ENCODE assay signal across 15 cellular contexts in genomic region chr9:85942913-85943729, GRCh38. TPM values are rescaled to one million over a fixed set of nuclear protein-coding genes. Genes with fewer than 3 reads are reported as not detected.
A peak's percentile ranks its signal among the peaks of the same experiment; 100 is the strongest.
DNase-seq lines count a peak whose midpoint lies in the region; ATAC-seq, FAIRE-seq and TF ChIP-seq lines count a peak whose summit lies in the region.
"Had no signal": no experiment of that assay in that cellular context is flagged by ENCODE, and none has a peak within 500 bp of the region (broad histone marks: within the 10 kb centered on the region; RNA-seq: fewer than 3 reads in every experiment).

No MANE protein-coding gene starts in this region.

- no peak for ATAC-seq in A549
- ATAC-seq: left lung had no signal

- no peak overlapping the region for H2BK15ac ChIP-seq in mesenchymal stem cell (ENCODE audit: low read depth, poor library complexity, severe bottlenecking)

- no peak overlapping the region for H3K23ac ChIP-seq in mesenchymal stem cell (ENCODE audit: low read length in 2 of 2)

- H2BK5ac ChIP-seq in mesenchymal stem cell (ENCODE audit: low read depth, low read length, poor library complexity, severe bottlenecking), result no peak overlapping the region

- POLR2A ChIA-PET in A549 (lab: Yijun Ruan, JAX), result no interaction called here

- DNase-seq in A549 (ENCODE audit: low read depth in 1 of 2, low spot score in 1 of 2) (no peak), mesenchymal stem cell (no peak), GM10266 (ENCODE audit: extremely low spot score) (no peak), SJCRH30 (no peak)
- DNase-seq in stimulated activated CD4-positive, alpha-beta T cell treated with anti-CD3 and anti-CD28 coated beads, Interleukin-4, amount 100 ng/mL, for 4 hours, result no peak
- DNase-seq in activated T-cell treated with anti-CD3 and anti-CD28 coated beads, Interleukin-2, amount 50 U/mL, for 1 hour, result no peak
- DNase-seq: activated CD4-positive, alpha-beta T cell treated with anti-CD3 and anti-CD28 coated beads, Interleukin-2, amount 50 U/mL, for 4 hours; activated effector memory CD4-positive, alpha-beta T cell treated with Interleukin-2 at 50 U/mL for 16 hours; effector CD4-positive, alpha-beta T cell; left lung; NCI-H1436 treated with DMSO at 0.1 percent for 48 hours; occipital lobe; T-helper 1 cell had no signal

- FAIRE-seq in A549 (lab: Jason Lieb, UNC), result no peak

- H2BK120ac ChIP-seq in mesenchymal stem cell (ENCODE audit: low read depth, low read length), result no peak overlapping the region

- H3K27me3 ChIP-seq in HUES48 (ENCODE audit: control insufficient read depth, insufficient read depth, low read length), result no peaks in the 10 kb centered on the region
- no peaks in the 10 kb centered on the region for H3K27me3 ChIP-seq in SU-DHL-6 (ENCODE audit: low read length)
- no peaks in the 10 kb centered on the region for H3K27me3 ChIP-seq in mesenchymal stem cell (ENCODE audit: control insufficient read depth in 1 of 2, insufficient read depth in 1 of 2, low read length in 2 of 2)
- H3K27me3 ChIP-seq in SJCRH30, result no peaks in the 10 kb centered on the region
- H3K27me3 ChIP-seq: left lung had no signal

- H3F3A ChIP-seq in SU-DHL-6 (ENCODE audit: insufficient read depth), result no peaks in the 10 kb centered on the region

- no peak overlapping the region for H2BK12ac ChIP-seq in mesenchymal stem cell (ENCODE audit: low read length in 2 of 2)

- H3K27ac ChIP-seq in A549, result no peak overlapping the region
- H3K27ac ChIP-seq in HUES48 (ENCODE audit: low read depth, low read length), result no peak overlapping the region
- no peak overlapping the region for H3K27ac ChIP-seq in SU-DHL-6 (ENCODE audit: low read depth, low read length)
- H3K27ac ChIP-seq in mesenchymal stem cell (ENCODE audit: low read length, poor library complexity, severe bottlenecking), result no peak overlapping the region
- no peak overlapping the region for H3K27ac ChIP-seq in SJCRH30
- H3K27ac ChIP-seq: left lung had no signal

- H3K4me2 ChIP-seq in A549 (peak overlapping the region; percentile 98), SU-DHL-6 (ENCODE audit: low read depth, low read length, poor library complexity, severe bottlenecking) (peak overlapping the region; percentile 60), mesenchymal stem cell (ENCODE audit: low read length, poor library complexity, severe bottlenecking) (no peak overlapping the region)

- H2AFZ ChIP-seq in SU-DHL-6 (ENCODE audit: low read depth, low read length, severe bottlenecking) (no peak overlapping the region), mesenchymal stem cell (ENCODE audit: low read depth, low read length) (no peak overlapping the region)

- H3K9ac ChIP-seq in HUES48 (ENCODE audit: low read depth, low read length) (no peak overlapping the region), SU-DHL-6 (ENCODE audit: low read length) (no peak overlapping the region), mesenchymal stem cell (ENCODE audit: low read length) (peak overlapping the region; percentile 94)

- no peaks in the 10 kb centered on the region for H3K9me3 ChIP-seq in A549
- no peaks in the 10 kb centered on the region for H3K9me3 ChIP-seq in HUES48 (ENCODE audit: control insufficient read depth, insufficient read depth, low read length)
- no peaks in the 10 kb centered on the region for H3K9me3 ChIP-seq in SU-DHL-6 (ENCODE audit: insufficient read depth, low read length)
- H3K9me3 ChIP-seq in mesenchymal stem cell (ENCODE audit: control insufficient read depth, low read length), result no peaks in the 10 kb centered on the region
- no peaks in the 10 kb centered on the region for H3K9me3 ChIP-seq in SJCRH30 (replicated peaks)
- H3K9me3 ChIP-seq: left lung had no signal

- H3K18ac ChIP-seq in mesenchymal stem cell (ENCODE audit: low read depth in 1 of 2, low read length in 2 of 2), result no peak overlapping the region

- no peaks in the 10 kb centered on the region for H3K9me2 ChIP-seq in SU-DHL-6 (replicated peaks; ENCODE audit: insufficient read depth, low read length)

- no peak overlapping the region for H4K8ac ChIP-seq in mesenchymal stem cell (ENCODE audit: low read length)

- H4K20me1 ChIP-seq in SU-DHL-6 (ENCODE audit: low read depth, low read length), result no peaks in the 10 kb centered on the region

- H3K36me3 ChIP-seq in HUES48 (ENCODE audit: control insufficient read depth, insufficient read depth, low read length), result peaks cover 58% of the 10 kb centered on the region
- peaks cover 2% of the 10 kb centered on the region; the same call in 1 of the 2 replicates for H3K36me3 ChIP-seq in SU-DHL-6 (ENCODE audit: low read length)
- H3K36me3 ChIP-seq in mesenchymal stem cell (ENCODE audit: control insufficient read depth in 1 of 2, insufficient read depth in 2 of 2, low read depth in 1 of 2, low read length in 2 of 2), result peaks cover 0 to 49% of the 10 kb centered on the region in 2 experiments
- H3K36me3 ChIP-seq in SJCRH30, result peaks cover 38% of the 10 kb centered on the region

- H3K4me3 ChIP-seq in A549 (no peak overlapping the region), HUES48 (ENCODE audit: low read depth, low read length) (peak overlapping the region; percentile 90; the same call in 1 of the 2 replicates), SU-DHL-6 (ENCODE audit: insufficient read depth, low read length, poor library complexity, severe bottlenecking) (no peak overlapping the region), mesenchymal stem cell (ENCODE audit: insufficient read depth in 1 of 2, low read depth in 1 of 2, low read length in 2 of 2) (peak overlapping the region in 1 of 2 experiments; percentile 94), SJCRH30 (no peak overlapping the region)

- TF ChIP-seq RAD21 in A549 (conservative IDR thresholded peaks at IDR 0.05 in 1 of 2, IDR thresholded peaks at IDR 0.05 in 1 of 2), result no peak

- H3K14ac ChIP-seq in mesenchymal stem cell (ENCODE audit: low read length in 2 of 2), result no peak overlapping the region

- H3K4me1 ChIP-seq in A549 (peaks cover 14% of the 10 kb centered on the region), HUES48 (ENCODE audit: control insufficient read depth, insufficient read depth, low read length) (peaks cover 8% of the 10 kb centered on the region), mesenchymal stem cell (ENCODE audit: control insufficient read depth, insufficient read depth, low read depth, low read length) (no peaks in the 10 kb centered on the region), SJCRH30 (peaks cover 7% of the 10 kb centered on the region)

- no peak overlapping the region for H4K91ac ChIP-seq in mesenchymal stem cell (ENCODE audit: low read length)

- no peak for TF ChIP-seq EP300 in A549 (IDR thresholded peaks at IDR 0.05)

- TF ChIP-seq CTCF in A549 (IDR thresholded peaks at IDR 0.05), result no peak
- TF ChIP-seq CTCF in SU-DHL-6 (IDR thresholded peaks at IDR 0.05; ENCODE audit: insufficient read depth, low read length, poor library complexity, severe bottlenecking), result no peak
- no peak for TF ChIP-seq CTCF in GM10266 (IDR thresholded peaks at IDR 0.05; ENCODE audit: control insufficient read depth, insufficient read depth, low read depth, missing control alignments)

- no peak overlapping the region for H2AK5ac ChIP-seq in mesenchymal stem cell (ENCODE audit: low read length, severe bottlenecking)

- TF ChIP-seq POLR2A in A549 (IDR thresholded peaks at IDR 0.05; ENCODE audit: low read length), result no peak

- CTCF ChIA-PET in A549 (lab: Yijun Ruan, JAX), result no interaction called here

- 83% methylated on average over 3 of the region's 3 CpGs for WGBS in A549 (ENCODE audit: missing lambda C conversion rate)
- 66% methylated on average over 2 of the region's 3 CpGs for WGBS in mesenchymal stem cell

- peaks cover 6% of the 10 kb centered on the region for H3K79me1 ChIP-seq in mesenchymal stem cell (replicated peaks; ENCODE audit: low read length, poor library complexity, severe bottlenecking)

- H3K79me2 ChIP-seq in SU-DHL-6 (ENCODE audit: insufficient read depth, low read length), result peaks cover 20% of the 10 kb centered on the region

- H3K4ac ChIP-seq in mesenchymal stem cell (ENCODE audit: low read depth in 1 of 2, low read length in 2 of 2), result no peak overlapping the region

TF ChIP-seq in A549, 52 proteins besides CTCF, POLR2A, EP300 and RAD21 (continues in another document):
- TF ChIP-seq, protein P1, sequence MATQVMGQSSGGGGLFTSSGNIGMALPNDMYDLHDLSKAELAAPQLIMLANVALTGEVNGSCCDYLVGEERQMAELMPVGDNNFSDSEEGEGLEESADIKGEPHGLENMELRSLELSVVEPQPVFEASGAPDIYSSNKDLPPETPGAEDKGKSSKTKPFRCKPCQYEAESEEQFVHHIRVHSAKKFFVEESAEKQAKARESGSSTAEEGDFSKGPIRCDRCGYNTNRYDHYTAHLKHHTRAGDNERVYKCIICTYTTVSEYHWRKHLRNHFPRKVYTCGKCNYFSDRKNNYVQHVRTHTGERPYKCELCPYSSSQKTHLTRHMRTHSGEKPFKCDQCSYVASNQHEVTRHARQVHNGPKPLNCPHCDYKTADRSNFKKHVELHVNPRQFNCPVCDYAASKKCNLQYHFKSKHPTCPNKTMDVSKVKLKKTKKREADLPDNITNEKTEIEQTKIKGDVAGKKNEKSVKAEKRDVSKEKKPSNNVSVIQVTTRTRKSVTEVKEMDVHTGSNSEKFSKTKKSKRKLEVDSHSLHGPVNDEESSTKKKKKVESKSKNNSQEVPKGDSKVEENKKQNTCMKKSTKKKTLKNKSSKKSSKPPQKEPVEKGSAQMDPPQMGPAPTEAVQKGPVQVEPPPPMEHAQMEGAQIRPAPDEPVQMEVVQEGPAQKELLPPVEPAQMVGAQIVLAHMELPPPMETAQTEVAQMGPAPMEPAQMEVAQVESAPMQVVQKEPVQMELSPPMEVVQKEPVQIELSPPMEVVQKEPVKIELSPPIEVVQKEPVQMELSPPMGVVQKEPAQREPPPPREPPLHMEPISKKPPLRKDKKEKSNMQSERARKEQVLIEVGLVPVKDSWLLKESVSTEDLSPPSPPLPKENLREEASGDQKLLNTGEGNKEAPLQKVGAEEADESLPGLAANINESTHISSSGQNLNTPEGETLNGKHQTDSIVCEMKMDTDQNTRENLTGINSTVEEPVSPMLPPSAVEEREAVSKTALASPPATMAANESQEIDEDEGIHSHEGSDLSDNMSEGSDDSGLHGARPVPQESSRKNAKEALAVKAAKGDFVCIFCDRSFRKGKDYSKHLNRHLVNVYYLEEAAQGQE (IDR thresholded peaks at IDR 0.05), result no peak
- TF ChIP-seq, protein P2, sequence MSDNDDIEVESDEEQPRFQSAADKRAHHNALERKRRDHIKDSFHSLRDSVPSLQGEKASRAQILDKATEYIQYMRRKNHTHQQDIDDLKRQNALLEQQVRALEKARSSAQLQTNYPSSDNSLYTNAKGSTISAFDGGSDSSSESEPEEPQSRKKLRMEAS (IDR thresholded peaks at IDR 0.05), result no peak
- no peak for TF ChIP-seq CBX2 (IDR thresholded peaks at IDR 0.05; ENCODE audit: borderline replicate concordance, low read depth)
- TF ChIP-seq NFE2L2 (conservative IDR thresholded peaks at IDR 0.05; ENCODE audit: low read length), result no peak

RNA-seq across cellular contexts. Expression of gene NAA35, which starts 2.2 kb away (rescaled TPM):
- polyA plus RNA-seq in A549 (2011; rRNA removed) (37.0 and 42.4 TPM in 2 replicates), A549 (2017; fragmentation: RNase III; extraction: RNeasy Plus Mini Kit Qiagen cat#74134 plus additional on column Dnase treatment) (24.9 to 25.6 TPM (median 24.9 TPM) in 3 replicates)
- 9.1 and 9.3 TPM in 2 replicates for polyA plus RNA-seq in A549 (2012; cell fraction: cytosol; rRNA removed)
- polyA plus RNA-seq in A549 (2012; cell fraction: nucleus; rRNA removed), result 5.7 and 7.6 TPM in 2 replicates
- 20.7 TPM in 2 replicates for polyA minus RNA-seq in A549 (2011; rRNA and poly(A)+ RNA removed)
- polyA plus RNA-seq in mesenchymal stem cell (2013, experiment 1 of 2), result 18.4 TPM
- 18.6 TPM for polyA plus RNA-seq in mesenchymal stem cell (2013, experiment 2 of 2)
- total RNA-seq in SJCRH30 (2014; rRNA removed; shearing (Covaris generic)), result 41.3 and 44.0 TPM in 2 replicates
